ENCODE assay signal across 11 cellular contexts in genomic region chr17:1006054-1006453, GRCh38. TPM values are rescaled to one million over a fixed set of nuclear protein-coding genes. Genes with fewer than 3 reads are reported as not detected.
DNase-seq lines count a peak whose midpoint lies in the region; ATAC-seq and TF ChIP-seq lines count a peak whose summit lies in the region.
"Had no signal": no experiment of that assay in that cellular context is flagged by ENCODE, and none has a peak within 500 bp of the region (broad histone marks: within the 10 kb centered on the region; RNA-seq: fewer than 3 reads in every experiment).

No MANE protein-coding gene starts in this region.

- H3K79me2 ChIP-seq in fibroblast of lung (ENCODE audit: control insufficient read depth, insufficient read depth, low read length) = no peaks in the 10 kb centered on the region
- no peaks in the 10 kb centered on the region for H3K79me2 ChIP-seq in parathyroid adenoma

- H3K4me3 ChIP-seq in fibroblast of lung (replicated peaks in 1 of 4; ENCODE audit: control extremely low read depth in 1 of 4, insufficient read depth in 1 of 4, low read depth in 3 of 4, low read length in 4 of 4) (no peak overlapping the region), parathyroid adenoma (ENCODE audit: low read depth, low read length) (peak overlapping the region; percentile 39)

- CTCF ChIA-PET in RWPE1 (lab: Yijun Ruan, JAX) = interaction anchor here (0.9 to 1.3 kb wide), 2 partner anchors 23 to 50 kb away, joined by 3 read pairs; no protein-coding TSS in a partner anchor

- POLR2A ChIA-PET in RWPE1 (lab: Yijun Ruan, JAX; ENCODE audit: low non-redundant PET) = no interaction called here

- H2AFZ ChIP-seq in fibroblast of lung (ENCODE audit: low read length) (no peak overlapping the region), parathyroid adenoma (no peak overlapping the region)

- no peaks in the 10 kb centered on the region for H4K20me1 ChIP-seq in fibroblast of lung (ENCODE audit: control insufficient read depth, extremely low read depth, insufficient read depth, low read length)

- H3K9ac ChIP-seq in fibroblast of lung (ENCODE audit: insufficient read depth, low read length) = no peak overlapping the region
- H3K9ac ChIP-seq in parathyroid adenoma = no peak overlapping the region

- DNase-seq in RWPE1 (ENCODE audit: low spot score) (no peak), fibroblast of lung (ENCODE audit: low read depth in 2 of 2) (no peak), anterior cingulate cortex (lab: John Stamatoyannopoulos, UW) (no peak), T1000 (lab: John Stamatoyannopoulos, UW) (no peak)
- DNase-seq: activated T-cell treated with anti-CD3 and anti-CD28 coated beads, Interleukin-2, amount 50 U/mL, for 72 hours; HCEC 1CT; MM.1S had no signal

- H3K4me1 ChIP-seq in fibroblast of lung (ENCODE audit: control insufficient read depth, extremely low read depth, insufficient read depth, low read length) (peaks cover 40% of the 10 kb centered on the region), parathyroid adenoma (peaks cover 9% of the 10 kb centered on the region)

- H3K4me2 ChIP-seq in fibroblast of lung (ENCODE audit: extremely low read depth, insufficient read depth, low read length) = peak overlapping the region; percentile 3
- peak overlapping the region; percentile 61 for H3K4me2 ChIP-seq in parathyroid adenoma (ENCODE audit: low read length)

- H3K27me3 ChIP-seq in fibroblast of lung (ENCODE audit: control insufficient read depth, insufficient read depth, low read length) = no peaks in the 10 kb centered on the region
- no peaks in the 10 kb centered on the region for H3K27me3 ChIP-seq in parathyroid adenoma (ENCODE audit: control insufficient read depth, insufficient read depth, low read length)

- ATAC-seq in HG03108 (IDR thresholded peaks at IDR 0.05; ENCODE audit: unreplicated experiment) (no peak), HG02588 (IDR thresholded peaks at IDR 0.05; ENCODE audit: unreplicated experiment) (no peak)
- ATAC-seq: activated T-cell treated with anti-CD3 and anti-CD28 coated beads, Interleukin-2, amount 50 U/mL, for 72 hours had no signal

- H3K27ac ChIP-seq in C4-2B = peak overlapping the region; percentile 88
- peak overlapping the region; percentile 78 for H3K27ac ChIP-seq in RWPE1
- no peak overlapping the region for H3K27ac ChIP-seq in fibroblast of lung (ENCODE audit: insufficient read depth, low read length)
- no peak overlapping the region for H3K27ac ChIP-seq in parathyroid adenoma

- H3K36me3 ChIP-seq in fibroblast of lung (ENCODE audit: control insufficient read depth, insufficient read depth, low read length) (peaks cover 19% of the 10 kb centered on the region), parathyroid adenoma (ENCODE audit: control insufficient read depth, insufficient read depth, low read length) (no peaks in the 10 kb centered on the region)

- TF ChIP-seq CTCF in C4-2B (conservative IDR thresholded peaks at IDR 0.05) = no peak
- TF ChIP-seq CTCF in RWPE1 (conservative IDR thresholded peaks at IDR 0.05; ENCODE audit: low read depth) = no peak
- no peak for TF ChIP-seq CTCF in fibroblast of lung (conservative IDR thresholded peaks at IDR 0.05 in 1 of 2, IDR thresholded peaks at IDR 0.05 in 1 of 2; ENCODE audit: low read depth in 1 of 2, low read length in 2 of 2)
- no peak for TF ChIP-seq CTCF in parathyroid adenoma (IDR thresholded peaks at IDR 0.05)

- H3K9me3 ChIP-seq in fibroblast of lung (ENCODE audit: control insufficient read depth, insufficient read depth, low read depth, low read length) (no peaks in the 10 kb centered on the region), parathyroid adenoma (ENCODE audit: control insufficient read depth, low read length) (no peaks in the 10 kb centered on the region)

RNA-seq across cellular contexts. Expression of gene TIMM22, which starts 9.1 kb away (rescaled TPM):
- 10.5 and 13.4 TPM in 2 replicates for total RNA-seq in fibroblast of lung
- 17.4 and 21.9 TPM in 2 replicates for polyA plus RNA-seq in fibroblast of lung
- polyA plus RNA-seq in fibroblast of lung (2012) = 15.6 and 21.0 TPM in 2 replicates
- 10.2 and 15.1 TPM in 2 replicates for polyA minus RNA-seq in fibroblast of lung (ENCODE audit: low replicate concordance)

RNA-seq across cellular contexts. Expression of gene NXN, which starts 26.5 kb away (rescaled TPM):
- 48.0 and 53.8 TPM in 2 replicates for total RNA-seq in fibroblast of lung
- polyA plus RNA-seq in fibroblast of lung = 38.5 and 75.6 TPM in 2 replicates
- polyA plus RNA-seq in fibroblast of lung (2012) = 45.5 and 79.1 TPM in 2 replicates
- 109 and 204 TPM in 2 replicates for polyA minus RNA-seq in fibroblast of lung (ENCODE audit: low replicate concordance)

Comparison
In these comparisons a context has a peak if more than half of its experiments do, and no peak if none do; other contexts are left out.
1. H3K27ac ChIP-seq: peak in C4-2B (single experiment) and RWPE1 (single experiment); none in fibroblast of lung (single experiment) and parathyroid adenoma (single experiment).